In genomic region chr1:9234223-9235122, GRCh38 we compare ENCODE assay signal across 8 cellular contexts. TPM values are rescaled to one million over a fixed set of nuclear protein-coding genes. Genes with fewer than 3 reads are reported as not detected.
A peak's percentile ranks its signal among the peaks of the same experiment; 100 is the strongest.
DNase-seq lines count a peak whose midpoint lies in the region; ATAC-seq and TF ChIP-seq lines count a peak whose summit lies in the region.

TSS of gene H6PD (plus strand) at chr1:9234774. CDS start at chr1:9244935, 10,161 bp downstream.

- H3K9me3 Mint-ChIP-seq in activated T-helper 2 cell treated with anti-CD3 and anti-CD28 coated beads, Interferon-gamma antibody, Interleukin-2, Interleukin-4, amounts not matched to agents 10 μg/mL and 5 μg/mL and 100 μg/mL, durations not matched to agents 14 hours and 24 hours and 36 hours = no peaks in the 10 kb centered on the region
- no peaks in the 10 kb centered on the region for H3K9me3 Mint-ChIP-seq in nephron progenitor cell
- no peaks in the 10 kb centered on the region for H3K9me3 Mint-ChIP-seq in stimulated activated naive CD8-positive, alpha-beta T cell treated with anti-CD3 and anti-CD28 coated beads, Interleukin-15, amount 100 ng/mL, for 72 hours

- intact Hi-C loops in activated T-helper 2 cell treated with anti-CD3 and anti-CD28 coated beads, Interferon-gamma antibody, Interleukin-2, Interleukin-4, amounts not matched to agents 10 μg/mL and 5 μg/mL and 100 μg/mL, durations not matched to agents 14 hours and 24 hours and 36 hours (cut with micrococcal nuclease) = loop anchor here (5.0 kb wide), 1 partner anchor 48 kb away; no protein-coding TSS in a partner anchor

- H3K4me1 Mint-ChIP-seq in activated T-helper 2 cell treated with anti-CD3 and anti-CD28 coated beads, Interferon-gamma antibody, Interleukin-2, Interleukin-4, amounts not matched to agents 10 μg/mL and 5 μg/mL and 100 μg/mL, durations not matched to agents 14 hours and 24 hours and 36 hours (ENCODE audit: low read depth) = peaks cover 42% of the 10 kb centered on the region
- peaks cover 39% of the 10 kb centered on the region for H3K4me1 Mint-ChIP-seq in nephron progenitor cell
- peaks cover 49% of the 10 kb centered on the region for H3K4me1 Mint-ChIP-seq in stimulated activated naive CD8-positive, alpha-beta T cell treated with anti-CD3 and anti-CD28 coated beads, Interleukin-15, amount 100 ng/mL, for 72 hours

- H3K4me3 Mint-ChIP-seq in activated T-helper 2 cell treated with anti-CD3 and anti-CD28 coated beads, Interferon-gamma antibody, Interleukin-2, Interleukin-4, amounts not matched to agents 10 μg/mL and 5 μg/mL and 100 μg/mL, durations not matched to agents 14 hours and 24 hours and 36 hours (ENCODE audit: low read depth) = peak within 1 kb of the TSS; percentile 88
- peak within 1 kb of the TSS; percentile 87 for H3K4me3 Mint-ChIP-seq in nephron progenitor cell
- H3K4me3 Mint-ChIP-seq in stimulated activated naive CD8-positive, alpha-beta T cell treated with anti-CD3 and anti-CD28 coated beads, Interleukin-15, amount 100 ng/mL, for 72 hours = peak within 1 kb of the TSS; percentile 93 to 94

- no peaks in the 10 kb centered on the region for H3K27me3 Mint-ChIP-seq in activated T-helper 2 cell treated with anti-CD3 and anti-CD28 coated beads, Interferon-gamma antibody, Interleukin-2, Interleukin-4, amounts not matched to agents 10 μg/mL and 5 μg/mL and 100 μg/mL, durations not matched to agents 14 hours and 24 hours and 36 hours (ENCODE audit: low read depth)
- peaks cover 7% of the 10 kb centered on the region for H3K27me3 Mint-ChIP-seq in nephron progenitor cell (ENCODE audit: low read depth, poor library complexity)
- H3K27me3 Mint-ChIP-seq in stimulated activated naive CD8-positive, alpha-beta T cell treated with anti-CD3 and anti-CD28 coated beads, Interleukin-15, amount 100 ng/mL, for 72 hours = no peaks in the 10 kb centered on the region

- peak within 1 kb of the TSS; percentile 61 for H3K4me3 ChIP-seq in fibroblast of pulmonary artery (replicated peaks; ENCODE audit: low read depth, low read length)

- peak; percentile 45 for TF ChIP-seq CTCF in fibroblast of pulmonary artery (IDR thresholded peaks at IDR 0.05; ENCODE audit: low read length, missing control alignments)
- peak; percentile 56 for TF ChIP-seq CTCF in nephron progenitor cell (IDR thresholded peaks at IDR 0.05)

- peaks cover 21% of the 10 kb centered on the region for H3K36me3 Mint-ChIP-seq in activated T-helper 2 cell treated with anti-CD3 and anti-CD28 coated beads, Interferon-gamma antibody, Interleukin-2, Interleukin-4, amounts not matched to agents 10 μg/mL and 5 μg/mL and 100 μg/mL, durations not matched to agents 14 hours and 24 hours and 36 hours (ENCODE audit: low read depth)
- H3K36me3 Mint-ChIP-seq in nephron progenitor cell (ENCODE audit: low read depth) = peaks cover 20% of the 10 kb centered on the region

- DNase-seq in D341Med (ENCODE audit: low spot score) = peak; percentile 96
- peak; percentile 82 for DNase-seq in HK-2 (ENCODE audit: unreplicated experiment)
- peak; percentile 88 for DNase-seq in RPMI7951 (ENCODE audit: low read depth)
- DNase-seq in activated T-helper 2 cell treated with anti-CD3 and anti-CD28 coated beads, Interferon-gamma antibody, Interleukin-2, Interleukin-4, amounts not matched to agents 10 μg/mL and 5 μg/mL and 100 μg/mL, durations not matched to agents 14 hours and 24 hours and 36 hours (ENCODE audit: low spot score) = peak; percentile 79
- DNase-seq in fibroblast of pulmonary artery (ENCODE audit: low read depth) = peak; percentile 84
- peak; percentile 90 for DNase-seq in nephron progenitor cell
- peak; percentile 71 to 75 for DNase-seq in stimulated activated naive CD8-positive, alpha-beta T cell treated with anti-CD3 and anti-CD28 coated beads, Interleukin-15, amount 100 ng/mL, for 72 hours

- peak within 1 kb of the TSS; percentile 91 for H3K27ac Mint-ChIP-seq in activated T-helper 2 cell treated with anti-CD3 and anti-CD28 coated beads, Interferon-gamma antibody, Interleukin-2, Interleukin-4, amounts not matched to agents 10 μg/mL and 5 μg/mL and 100 μg/mL, durations not matched to agents 14 hours and 24 hours and 36 hours
- H3K27ac Mint-ChIP-seq in nephron progenitor cell = peak within 1 kb of the TSS; percentile 74
- peak within 1 kb of the TSS; percentile 90 to 92 for H3K27ac Mint-ChIP-seq in stimulated activated naive CD8-positive, alpha-beta T cell treated with anti-CD3 and anti-CD28 coated beads, Interleukin-15, amount 100 ng/mL, for 72 hours

- peak; percentile 62 for ATAC-seq in GM19438 (IDR thresholded peaks at IDR 0.05; ENCODE audit: low read depth, unreplicated experiment)
- peak; percentile 87 for ATAC-seq in stimulated activated naive CD8-positive, alpha-beta T cell treated with anti-CD3 and anti-CD28 coated beads, Interleukin-15, amount 100 ng/mL, for 72 hours

RNA-seq across cellular contexts. Expression of gene H6PD, which starts in this region (rescaled TPM):
- 8.4 and 10.2 TPM in 2 replicates for total RNA-seq in RPMI7951 (2014; rRNA removed; shearing (Covaris generic))
- 27.1 and 28.0 TPM in 2 replicates for total RNA-seq in activated T-helper 2 cell treated with anti-CD3 and anti-CD28 coated beads, Interferon-gamma antibody, Interleukin-2, Interleukin-4, amounts not matched to agents 10 μg/mL and 5 μg/mL and 100 μg/mL, durations not matched to agents 14 hours and 24 hours and 36 hours

Comparison
In these comparisons a context has a peak if more than half of its experiments do, and no peak if none do; other contexts are left out.
1. Peak in every context shown above with its lines: DNase-seq, ATAC-seq and H3K4me3 ChIP-seq.